26 cellular contexts compared by ENCODE assay signal in genomic region chr1:196295766-196296165, GRCh38.
DNase-seq lines count a peak whose midpoint lies in the region; ATAC-seq, FAIRE-seq and TF ChIP-seq lines count a peak whose summit lies in the region.
"Had no signal": no experiment of that assay in that cellular context is flagged by ENCODE, and none has a peak within 500 bp of the region (broad histone marks: within the 10 kb centered on the region; RNA-seq: fewer than 3 reads in every experiment).

No MANE protein-coding gene starts in this region.

- RAD21 ChIA-PET in HCT116 (lab: Charles Lee; ENCODE audit: low non-redundant PET in 1 of 2, low total read pairs in 2 of 2, uncharacterized antibody in 2 of 2, unreplicated experiment in 2 of 2), result no interaction called here

- no peaks in the 10 kb centered on the region for H3K9me1 ChIP-seq in endothelial cell of umbilical vein (replicated peaks; ENCODE audit: control insufficient read depth, extremely low read depth, insufficient read depth, low read length)

- H3K9me3 ChIP-seq in HCT116 (ENCODE audit: control insufficient read depth in 1 of 2, insufficient read depth in 1 of 2, low read depth in 1 of 2, low read length in 2 of 2) (no peaks in the 10 kb centered on the region), endothelial cell of umbilical vein (replicated peaks; ENCODE audit: control insufficient read depth, insufficient read depth, low read length) (no peaks in the 10 kb centered on the region), osteoblast (ENCODE audit: low read depth, low read length) (no peaks in the 10 kb centered on the region), testis (no peaks in the 10 kb centered on the region), heart left ventricle (peaks cover 0 to 3% (median 0%) of the 10 kb centered on the region in 12 donors)
- H3K9me3 ChIP-seq: SJSA1, tibial artery, vagina had no signal

- no peaks in the 10 kb centered on the region for H3K9me2 ChIP-seq in HCT116 (ENCODE audit: insufficient read depth)

- H4K20me1 ChIP-seq in HCT116 (ENCODE audit: insufficient read depth), result no peaks in the 10 kb centered on the region
- H4K20me1 ChIP-seq in endothelial cell of umbilical vein (replicated peaks; ENCODE audit: control insufficient read depth, extremely low read depth, insufficient read depth, low read length), result no peaks in the 10 kb centered on the region
- H4K20me1 ChIP-seq in osteoblast (ENCODE audit: insufficient read depth, low read length), result no peaks in the 10 kb centered on the region

- no peak overlapping the region for H3K4me3 ChIP-seq in HCT116 (replicated peaks in 1 of 2; ENCODE audit: low read depth in 1 of 2, low read length in 2 of 2)
- H3K4me3 ChIP-seq in endothelial cell of umbilical vein (replicated peaks in 1 of 3; ENCODE audit: insufficient read depth in 1 of 3, low read depth in 1 of 3, low read length in 3 of 3), result no peak overlapping the region
- H3K4me3 ChIP-seq in osteoblast (ENCODE audit: insufficient read depth, low read length), result no peak overlapping the region
- H3K4me3 ChIP-seq in testis, result no peak overlapping the region
- no peak overlapping the region for H3K4me3 ChIP-seq in heart left ventricle
- H3K4me3 ChIP-seq: GM12878, SJSA1, tibial artery, vagina had no signal

- H3K4me1 ChIP-seq in HCT116 (ENCODE audit: control insufficient read depth in 1 of 2, insufficient read depth in 2 of 2, low read length in 2 of 2) (no peaks in the 10 kb centered on the region), endothelial cell of umbilical vein (ENCODE audit: control insufficient read depth, extremely low read depth, insufficient read depth, low read length) (no peaks in the 10 kb centered on the region), osteoblast (ENCODE audit: insufficient read depth, low read length) (no peaks in the 10 kb centered on the region), testis (no peaks in the 10 kb centered on the region), heart left ventricle (no peaks in the 10 kb centered on the region)
- H3K4me1 ChIP-seq: parathyroid adenoma, SJSA1, tibial artery, vagina had no signal

- intact Hi-C loops in HCT116 (cut with micrococcal nuclease) (no loop called here), endothelial cell of umbilical vein (cut with micrococcal nuclease) (no loop called here), testis (cut with DNase I; ENCODE audit: low total_unique reads) (no loop called here), heart left ventricle (cut with DNase I) (loop anchor here in 1 of 10 donors (10.0 kb wide), 1 partner anchor 121 kb away; no protein-coding TSS in a partner anchor)

- H3K36me3 ChIP-seq in HCT116 (ENCODE audit: control insufficient read depth in 1 of 2, insufficient read depth in 2 of 2, low read length in 2 of 2) (no peaks in the 10 kb centered on the region), endothelial cell of umbilical vein (ENCODE audit: control insufficient read depth in 2 of 2, extremely low read depth in 1 of 2, insufficient read depth in 2 of 2, low read length in 2 of 2) (no peaks in the 10 kb centered on the region), osteoblast (ENCODE audit: insufficient read depth, low read length) (no peaks in the 10 kb centered on the region), testis (ENCODE audit: low read depth, missing control alignments) (no peaks in the 10 kb centered on the region), heart left ventricle (no peaks in the 10 kb centered on the region)
- H3K36me3 ChIP-seq: SJSA1, tibial artery, vagina had no signal

- FAIRE-seq in endothelial cell of umbilical vein (lab: Jason Lieb, UNC), result no peak
- FAIRE-seq: GM12878 had no signal

- CTCF ChIA-PET in HCT116 (lab: Charles Lee) (no interaction called here), endothelial cell of umbilical vein (lab: Charles Lee) (no interaction called here)

- H2AFZ ChIP-seq in HCT116 (ENCODE audit: low read depth, low read length, poor library complexity, severe bottlenecking) (peak overlapping the region; percentile 37), endothelial cell of umbilical vein (ENCODE audit: low read depth, low read length) (no peak overlapping the region), osteoblast (ENCODE audit: low read length) (no peak overlapping the region)
- H2AFZ ChIP-seq: parathyroid adenoma had no signal

- no peak for DNase-seq in HCT116 (ENCODE audit: low read depth, low spot score)
- DNase-seq in RKO (ENCODE audit: low spot score), result peak; percentile 11
- peak; percentile 21 for DNase-seq in endothelial cell of umbilical vein (ENCODE audit: low read depth, low spot score)
- DNase-seq in osteoblast (ENCODE audit: insufficient read length, low spot score, missing footprints), result peak; percentile 69
- DNase-seq in testis, result no peak
- DNase-seq in SK-N-DZ (ENCODE audit: low spot score), result no peak
- DNase-seq in heart left ventricle, result no peak
- DNase-seq: activated B cell treated with CpG ODN at 0.5 μM for 24 hours; activated CD4-positive, alpha-beta T cell treated with anti-CD3 and anti-CD28 coated beads, Interleukin-2, amount 50 U/mL, for 1 hour; activated effector memory CD4-positive, alpha-beta T cell treated with anti-CD3 and anti-CD28 coated beads, Interleukin-2, amount 50 U/mL, for 16 hours; activated naive CD8-positive, alpha-beta T cell treated with anti-CD3 and anti-CD28 coated beads for 36 hours; activated T-cell treated with anti-CD3 and anti-CD28 coated beads, Interleukin-2, amount 50 U/mL, for 1 hour; DMS153; NCI-H2081 treated with DMSO at 0.1 percent for 48 hours; NCI-H774; RPMI8226; stimulated activated CD4-positive, alpha-beta T cell treated with anti-CD3 and anti-CD28 coated beads, Interleukin-12 subunit alpha, Interleukin-12 subunit beta, amount 100 ng/mL, for 4 hours; stimulated activated CD4-positive, alpha-beta T cell treated with anti-CD3 and anti-CD28 coated beads, Interleukin-4, amount 100 ng/mL, for 24 hours; tibial artery had no signal

- H3K27me3 ChIP-seq in HCT116 (ENCODE audit: insufficient read depth, low read length) (no peaks in the 10 kb centered on the region), endothelial cell of umbilical vein (ENCODE audit: control insufficient read depth in 2 of 2, insufficient read depth in 2 of 2, low read length in 2 of 2) (no peaks in the 10 kb centered on the region), osteoblast (ENCODE audit: insufficient read depth, low read length) (no peaks in the 10 kb centered on the region), testis (no peaks in the 10 kb centered on the region), heart left ventricle (no peaks in the 10 kb centered on the region)
- H3K27me3 ChIP-seq: SJSA1, tibial artery, vagina had no signal

- H3K79me2 ChIP-seq in HCT116 (ENCODE audit: insufficient read depth, low read length), result no peaks in the 10 kb centered on the region
- no peaks in the 10 kb centered on the region for H3K79me2 ChIP-seq in endothelial cell of umbilical vein (ENCODE audit: control insufficient read depth, insufficient read depth, low read length)
- H3K79me2 ChIP-seq in osteoblast (ENCODE audit: insufficient read depth, low read length), result no peaks in the 10 kb centered on the region
- H3K79me2 ChIP-seq: parathyroid adenoma had no signal

- no peak for TF ChIP-seq CTCF in HCT116 (IDR thresholded peaks at IDR 0.05 in 2 of 3, conservative IDR thresholded peaks at IDR 0.05 in 1 of 3; ENCODE audit: borderline replicate concordance in 1 of 3, insufficient read depth in 1 of 3, low read depth in 2 of 3, low read length in 2 of 3)
- no peak for TF ChIP-seq CTCF in endothelial cell of umbilical vein (IDR thresholded peaks at IDR 0.05; ENCODE audit: extremely low read depth in 1 of 2, insufficient read depth in 1 of 2, low read depth in 1 of 2, low read length in 2 of 2)
- no peak for TF ChIP-seq CTCF in osteoblast (IDR thresholded peaks at IDR 0.05; ENCODE audit: extremely low read depth, low read depth, low read length)
- no peak for TF ChIP-seq CTCF in testis (IDR thresholded peaks at IDR 0.05)
- TF ChIP-seq CTCF in heart left ventricle (IDR thresholded peaks at IDR 0.05), result no peak

- BruUV-seq in HCT116 (replicated peaks; lab: Mats Ljungman, UMichigan) (no TSS peak), endothelial cell of umbilical vein (replicated peaks; lab: Mats Ljungman, UMichigan) (no TSS peak)

- POLR2A ChIA-PET in HCT116 (lab: Charles Lee) (no interaction called here), endothelial cell of umbilical vein (lab: Charles Lee) (no interaction called here)

- ATAC-seq in HCT116 (no peak), heart left ventricle (no peak)
- ATAC-seq: GM12878, left lobe of liver, sciatic nerve had no signal

- H3K27ac ChIP-seq in HCT116 (ENCODE audit: low read depth, low read length), result no peak overlapping the region
- H3K27ac ChIP-seq in endothelial cell of umbilical vein (ENCODE audit: insufficient read depth, low read depth, low read length), result no peak overlapping the region
- H3K27ac ChIP-seq in osteoblast (ENCODE audit: low read depth, low read length), result no peak overlapping the region
- no peak overlapping the region for H3K27ac ChIP-seq in testis
- no peak overlapping the region for H3K27ac ChIP-seq in heart left ventricle
- H3K27ac ChIP-seq: KMS-11, parathyroid adenoma, SJSA1, tibial artery, vagina had no signal

- no peak overlapping the region for H3K9ac ChIP-seq in HCT116 (ENCODE audit: low read length)
- H3K9ac ChIP-seq in endothelial cell of umbilical vein (replicated peaks; ENCODE audit: extremely low read depth, insufficient read depth, low read length), result no peak overlapping the region
- H3K9ac ChIP-seq: KMS-11, parathyroid adenoma had no signal

- TF ChIP-seq POLR2A in HCT116 (IDR thresholded peaks at IDR 0.05; ENCODE audit: borderline replicate concordance, extremely low read depth, insufficient read depth, insufficient read length) (no peak), endothelial cell of umbilical vein (IDR thresholded peaks at IDR 0.05; ENCODE audit: low read depth, low read length) (no peak), testis (IDR thresholded peaks at IDR 0.05) (no peak), heart left ventricle (IDR thresholded peaks at IDR 0.05) (no peak)

- dilution Hi-C loops in endothelial cell of umbilical vein (cut with MboI; ENCODE audit: extremely low pct_ligation_motif_present, low sequenced_read_pairs), result no loop called here

- H3K4me2 ChIP-seq in HCT116 (ENCODE audit: low read length) (no peak overlapping the region), endothelial cell of umbilical vein (ENCODE audit: insufficient read depth, low read length) (no peak overlapping the region), osteoblast (ENCODE audit: insufficient read depth, low read length) (no peak overlapping the region)
- H3K4me2 ChIP-seq: KMS-11 had no signal

- TF ChIP-seq RAD21 in HCT116 (IDR thresholded peaks at IDR 0.05; ENCODE audit: low read depth), result no peak

TF ChIP-seq in HCT116, 20 proteins besides CTCF, POLR2A, EP300 and RAD21 (continues in another document):
- TF ChIP-seq ZFX (IDR thresholded peaks at IDR 0.05), result no peak
- TF ChIP-seq SP1 (IDR thresholded peaks at IDR 0.05; ENCODE audit: low read depth), result no peak
- no peak for TF ChIP-seq EGR1 (IDR thresholded peaks at IDR 0.05; ENCODE audit: low read depth)
- no peak for TF ChIP-seq JUND (IDR thresholded peaks at IDR 0.05)

TF ChIP-seq in endothelial cell of umbilical vein, 7 proteins besides CTCF, POLR2A, EP300 and RAD21 (continues in another document):
- TF ChIP-seq GATA2 (IDR thresholded peaks at IDR 0.05; ENCODE audit: insufficient read depth, insufficient read length, low read depth, low read length) (no peak), EZH2 (IDR thresholded peaks at IDR 0.05; ENCODE audit: borderline replicate concordance, low read depth, low read length, severe bottlenecking) (no peak)

Comparison
In these comparisons a context has a peak if more than half of its experiments do, and no peak if none do; other contexts are left out.
1. DNase-seq: peak in RKO (single experiment), endothelial cell of umbilical vein (single experiment) and osteoblast (single experiment); none in HCT116 (single experiment), testis (single experiment), SK-N-DZ (single experiment) and heart left ventricle (0 of 5).